In genomic region chr2:86489542-86489941, GRCh38 we compare ENCODE assay signal across 14 cellular contexts. TPM values are rescaled to one million over a fixed set of nuclear protein-coding genes. Genes with fewer than 3 reads are reported as not detected.
A peak's percentile ranks its signal among the peaks of the same experiment; 100 is the strongest.
DNase-seq lines count a peak whose midpoint lies in the region; ATAC-seq and TF ChIP-seq lines count a peak whose summit lies in the region.
"Had no signal": no experiment of that assay in that cellular context is flagged by ENCODE, and none has a peak within 500 bp of the region (broad histone marks: within the 10 kb centered on the region; RNA-seq: fewer than 3 reads in every experiment).

No MANE protein-coding gene starts in this region.

- H3K9me3 ChIP-seq in right atrium auricular region (no peaks in the 10 kb centered on the region), esophagus squamous epithelium (no peaks in the 10 kb centered on the region), Peyer's patch (no peaks in the 10 kb centered on the region)

- H3K27me3 Mint-ChIP-seq in activated CD8-positive, alpha-beta T cell treated with anti-CD3 and anti-CD28 coated beads, Interleukin-2, amount 10 ng/mL, durations not matched to agents 7 days and 5 days (ENCODE audit: low read depth): no peaks in the 10 kb centered on the region
- H3K27me3 Mint-ChIP-seq: CD8-positive, alpha-beta memory T cell had no signal

- peak overlapping the region; percentile 41 for H3K27ac Mint-ChIP-seq in activated CD8-positive, alpha-beta T cell treated with anti-CD3 and anti-CD28 coated beads, Interleukin-2, amount 10 ng/mL, durations not matched to agents 7 days and 5 days

- no peaks in the 10 kb centered on the region for H3K9me3 Mint-ChIP-seq in activated CD8-positive, alpha-beta T cell treated with anti-CD3 and anti-CD28 coated beads, Interleukin-2, amount 10 ng/mL, durations not matched to agents 7 days and 5 days (ENCODE audit: insufficient read depth)
- H3K9me3 Mint-ChIP-seq: CD8-positive, alpha-beta memory T cell had no signal

- no peaks in the 10 kb centered on the region for H3K27me3 ChIP-seq in right atrium auricular region
- H3K27me3 ChIP-seq in esophagus squamous epithelium: no peaks in the 10 kb centered on the region
- no peaks in the 10 kb centered on the region for H3K27me3 ChIP-seq in Peyer's patch

- H3K36me3 ChIP-seq in right atrium auricular region (peaks cover 88% of the 10 kb centered on the region), esophagus squamous epithelium (peaks cover 24 to 100% (median 25%) of the 10 kb centered on the region in 3 donors), Peyer's patch (peaks cover 0 to 99% (median 0%) of the 10 kb centered on the region in 3 donors)

- TF ChIP-seq POLR2A in esophagus squamous epithelium (IDR thresholded peaks at IDR 0.05) (no peak), Peyer's patch (IDR thresholded peaks at IDR 0.05) (no peak)

- H3K4me1 ChIP-seq in right atrium auricular region (peaks cover 0 to 16% of the 10 kb centered on the region in 2 donors), esophagus squamous epithelium (peaks cover 9 to 38% (median 11%) of the 10 kb centered on the region in 3 donors), Peyer's patch (no peaks in the 10 kb centered on the region)

- H3K4me3 ChIP-seq in right atrium auricular region (no peak overlapping the region), esophagus squamous epithelium (no peak overlapping the region), Peyer's patch (no peak overlapping the region)
- H3K4me3 ChIP-seq: GM23248 had no signal

- H3K4me1 Mint-ChIP-seq in activated CD8-positive, alpha-beta T cell treated with anti-CD3 and anti-CD28 coated beads, Interleukin-2, amount 10 ng/mL, durations not matched to agents 7 days and 5 days (ENCODE audit: low read depth): peaks cover 7% of the 10 kb centered on the region

- CTCF ChIA-PET in activated CD8-positive, alpha-beta T cell treated with anti-CD3 and anti-CD28 coated beads, Interleukin-2, amount 10 ng/mL, durations not matched to agents 7 days and 5 days (lab: Charles Lee): no interaction called here

- no peak overlapping the region for H3K4me3 Mint-ChIP-seq in activated CD8-positive, alpha-beta T cell treated with anti-CD3 and anti-CD28 coated beads, Interleukin-2, amount 10 ng/mL, durations not matched to agents 7 days and 5 days
- H3K4me3 Mint-ChIP-seq: CD8-positive, alpha-beta memory T cell had no signal

- no peak for TF ChIP-seq CTCF in right atrium auricular region (IDR thresholded peaks at IDR 0.05)
- no peak for TF ChIP-seq CTCF in esophagus squamous epithelium (IDR thresholded peaks at IDR 0.05)
- TF ChIP-seq CTCF in Peyer's patch (IDR thresholded peaks at IDR 0.05): no peak

- 49 to 60% methylated on average over 3 of the region's 3 CpGs for WGBS in esophagus squamous epithelium, 2 donors

- ATAC-seq in Right ventricle myocardium superior (ENCODE audit: poor library complexity): peak; percentile 32
- no peak for ATAC-seq in activated CD8-positive, alpha-beta T cell treated with anti-CD3 and anti-CD28 coated beads, Interleukin-2, amount 10 ng/mL, durations not matched to agents 7 days and 5 days
- ATAC-seq: HCT116 had no signal

- H3K36me3 Mint-ChIP-seq in activated CD8-positive, alpha-beta T cell treated with anti-CD3 and anti-CD28 coated beads, Interleukin-2, amount 10 ng/mL, durations not matched to agents 7 days and 5 days (ENCODE audit: low read depth): peaks cover 86% of the 10 kb centered on the region

- in situ Hi-C loops in ACHN (cut with HindIII; ENCODE audit: low pct_ligation_motif_present, low pct_unique_long_range_greater_than_20kb, low sequenced_read_pairs): no loop called here

- H3K27ac ChIP-seq in right atrium auricular region (peak overlapping the region in 1 of 2 donors; percentile 58), esophagus squamous epithelium (peak overlapping the region in 3 of 4 donors; percentile 30 to 66 (median 55)), Peyer's patch (no peak overlapping the region)
- H3K27ac ChIP-seq: GM23248 had no signal

- DNase-seq in Right ventricle myocardium superior (no peak), right atrium auricular region (ENCODE audit: low spot score) (no peak), esophagus squamous epithelium (lab: John Stamatoyannopoulos, UW) (no peak), putamen (ENCODE audit: low spot score) (peak; percentile 40), Peyer's patch (no peak), GDM1 (lab: John Stamatoyannopoulos, UW) (no peak), ACHN (no peak)
- no peak for DNase-seq in activated CD8-positive, alpha-beta T cell treated with anti-CD3 and anti-CD28 coated beads, Interleukin-2, amount 10 ng/mL, durations not matched to agents 7 days and 5 days
- DNase-seq: CD8-positive, alpha-beta memory T cell; GM23248; NCI-H1436; NCI-H2029 treated with DMSO at 0.1 percent for 48 hours; NCI-H510A treated with DMSO at 0.1 percent for 48 hours had no signal

- intact Hi-C loops in Right ventricle myocardium superior (cut with DNase I) (no loop called here), esophagus squamous epithelium (cut with DNase I) (no loop called here)

- POLR2A ChIA-PET in activated CD8-positive, alpha-beta T cell treated with anti-CD3 and anti-CD28 coated beads, Interleukin-2, amount 10 ng/mL, durations not matched to agents 7 days and 5 days (lab: Charles Lee): interaction anchor here (1.3 kb wide), 1 partner anchor 10 kb away, joined by 3 read pairs; no protein-coding TSS in a partner anchor

RNA-seq across cellular contexts. Expression of gene KDM3A, which starts 48.4 kb away (rescaled TPM):
- total RNA-seq in Right ventricle myocardium superior (27.2 TPM), right atrium auricular region (10 to 100 TPM; 22.3 to 33.1 TPM), esophagus squamous epithelium (10 to 100 TPM; 22.0 to 60.7 (median 23.9) TPM), Peyer's patch (10 to 100 TPM; 42.9 to 93.1 (median 61.1) TPM)
- total RNA-seq in activated CD8-positive, alpha-beta T cell treated with anti-CD3 and anti-CD28 coated beads, Interleukin-2, amount 10 ng/mL, durations not matched to agents 7 days and 5 days: 10 to 100 TPM; 74.9 to 80.1 TPM

Comparison
In these comparisons a context has a peak if more than half of its experiments do, and no peak if none do; other contexts are left out.
1. H3K27ac ChIP-seq: peak in esophagus squamous epithelium (3 of 4); none in Peyer's patch (0 of 4).